1 cellular context compared by ENCODE assay signal in the genomic region with DNA sequence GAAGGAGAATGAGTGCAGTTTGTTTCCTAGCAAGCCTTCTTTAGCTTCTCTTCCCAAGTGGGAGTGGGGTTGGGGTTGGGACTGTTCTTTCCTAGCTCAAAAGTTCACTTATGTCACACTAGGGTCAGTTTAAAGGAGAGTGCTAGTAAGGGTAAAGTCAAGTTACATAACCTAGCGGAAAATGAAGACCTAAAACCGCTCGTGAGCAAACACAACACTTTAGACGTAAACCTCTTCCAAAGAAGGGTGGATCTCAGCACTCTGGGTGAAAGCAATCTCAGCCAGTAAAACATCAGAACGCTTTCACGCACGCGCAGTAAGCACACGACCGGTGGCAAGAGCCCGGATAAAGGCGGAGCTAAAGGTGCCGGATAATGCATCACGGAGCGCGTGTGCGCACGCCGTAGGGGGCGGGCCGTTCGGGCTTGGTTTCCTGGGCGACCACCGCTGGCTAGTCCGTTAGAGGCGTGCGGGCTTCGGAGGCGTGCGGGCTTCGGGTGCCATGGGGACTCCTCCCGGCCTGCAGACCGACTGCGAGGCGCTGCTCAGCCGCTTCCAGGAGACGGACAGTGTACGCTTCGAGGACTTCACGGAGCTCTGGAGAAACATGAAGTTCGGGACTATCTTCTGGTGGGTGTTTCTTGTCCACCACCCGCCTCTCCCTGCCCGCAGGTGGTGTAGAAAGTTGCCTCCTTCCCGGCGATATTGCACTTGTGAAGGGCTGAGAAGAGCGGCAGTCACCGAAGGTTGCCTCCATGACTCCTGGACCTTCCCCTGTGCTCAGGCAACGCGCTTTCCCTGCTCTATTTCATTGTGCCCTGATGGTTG.
TF ChIP-seq lines count a peak whose summit lies in the region.

A gene with protein sequence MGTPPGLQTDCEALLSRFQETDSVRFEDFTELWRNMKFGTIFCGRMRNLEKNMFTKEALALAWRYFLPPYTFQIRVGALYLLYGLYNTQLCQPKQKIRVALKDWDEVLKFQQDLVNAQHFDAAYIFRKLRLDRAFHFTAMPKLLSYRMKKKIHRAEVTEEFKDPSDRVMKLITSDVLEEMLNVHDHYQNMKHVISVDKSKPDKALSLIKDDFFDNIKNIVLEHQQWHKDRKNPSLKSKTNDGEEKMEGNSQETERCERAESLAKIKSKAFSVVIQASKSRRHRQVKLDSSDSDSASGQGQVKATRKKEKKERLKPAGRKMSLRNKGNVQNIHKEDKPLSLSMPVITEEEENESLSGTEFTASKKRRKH (plus strand): TSS at position 462 of the 828 bp plus-strand sequence. CDS start 41 bp downstream, at position 503.

TF ChIP-seq in liver, 16 proteins besides CTCF, POLR2A, EP300 and RAD21 (continued from another document):
- TF ChIP-seq, protein P1, sequence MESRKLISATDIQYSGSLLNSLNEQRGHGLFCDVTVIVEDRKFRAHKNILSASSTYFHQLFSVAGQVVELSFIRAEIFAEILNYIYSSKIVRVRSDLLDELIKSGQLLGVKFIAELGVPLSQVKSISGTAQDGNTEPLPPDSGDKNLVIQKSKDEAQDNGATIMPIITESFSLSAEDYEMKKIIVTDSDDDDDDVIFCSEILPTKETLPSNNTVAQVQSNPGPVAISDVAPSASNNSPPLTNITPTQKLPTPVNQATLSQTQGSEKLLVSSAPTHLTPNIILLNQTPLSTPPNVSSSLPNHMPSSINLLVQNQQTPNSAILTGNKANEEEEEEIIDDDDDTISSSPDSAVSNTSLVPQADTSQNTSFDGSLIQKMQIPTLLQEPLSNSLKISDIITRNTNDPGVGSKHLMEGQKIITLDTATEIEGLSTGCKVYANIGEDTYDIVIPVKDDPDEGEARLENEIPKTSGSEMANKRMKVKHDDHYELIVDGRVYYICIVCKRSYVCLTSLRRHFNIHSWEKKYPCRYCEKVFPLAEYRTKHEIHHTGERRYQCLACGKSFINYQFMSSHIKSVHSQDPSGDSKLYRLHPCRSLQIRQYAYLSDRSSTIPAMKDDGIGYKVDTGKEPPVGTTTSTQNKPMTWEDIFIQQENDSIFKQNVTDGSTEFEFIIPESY (IDR thresholded peaks at IDR 0.05) = peak; percentile 63
- TF ChIP-seq GABPA (IDR thresholded peaks at IDR 0.05 in 1 of 2, conservative IDR thresholded peaks at IDR 0.05 in 1 of 2) (peak in 1 of 2 donors; percentile 79), NR2F2 (IDR thresholded peaks at IDR 0.05) (peak; percentile 47), FOXA2 (IDR thresholded peaks at IDR 0.05) (no peak), FOXA1 (IDR thresholded peaks at IDR 0.05) (no peak)
- TF ChIP-seq, protein P2, sequence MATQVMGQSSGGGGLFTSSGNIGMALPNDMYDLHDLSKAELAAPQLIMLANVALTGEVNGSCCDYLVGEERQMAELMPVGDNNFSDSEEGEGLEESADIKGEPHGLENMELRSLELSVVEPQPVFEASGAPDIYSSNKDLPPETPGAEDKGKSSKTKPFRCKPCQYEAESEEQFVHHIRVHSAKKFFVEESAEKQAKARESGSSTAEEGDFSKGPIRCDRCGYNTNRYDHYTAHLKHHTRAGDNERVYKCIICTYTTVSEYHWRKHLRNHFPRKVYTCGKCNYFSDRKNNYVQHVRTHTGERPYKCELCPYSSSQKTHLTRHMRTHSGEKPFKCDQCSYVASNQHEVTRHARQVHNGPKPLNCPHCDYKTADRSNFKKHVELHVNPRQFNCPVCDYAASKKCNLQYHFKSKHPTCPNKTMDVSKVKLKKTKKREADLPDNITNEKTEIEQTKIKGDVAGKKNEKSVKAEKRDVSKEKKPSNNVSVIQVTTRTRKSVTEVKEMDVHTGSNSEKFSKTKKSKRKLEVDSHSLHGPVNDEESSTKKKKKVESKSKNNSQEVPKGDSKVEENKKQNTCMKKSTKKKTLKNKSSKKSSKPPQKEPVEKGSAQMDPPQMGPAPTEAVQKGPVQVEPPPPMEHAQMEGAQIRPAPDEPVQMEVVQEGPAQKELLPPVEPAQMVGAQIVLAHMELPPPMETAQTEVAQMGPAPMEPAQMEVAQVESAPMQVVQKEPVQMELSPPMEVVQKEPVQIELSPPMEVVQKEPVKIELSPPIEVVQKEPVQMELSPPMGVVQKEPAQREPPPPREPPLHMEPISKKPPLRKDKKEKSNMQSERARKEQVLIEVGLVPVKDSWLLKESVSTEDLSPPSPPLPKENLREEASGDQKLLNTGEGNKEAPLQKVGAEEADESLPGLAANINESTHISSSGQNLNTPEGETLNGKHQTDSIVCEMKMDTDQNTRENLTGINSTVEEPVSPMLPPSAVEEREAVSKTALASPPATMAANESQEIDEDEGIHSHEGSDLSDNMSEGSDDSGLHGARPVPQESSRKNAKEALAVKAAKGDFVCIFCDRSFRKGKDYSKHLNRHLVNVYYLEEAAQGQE (IDR thresholded peaks at IDR 0.05) = peak; percentile 76
- TF ChIP-seq, protein P3, sequence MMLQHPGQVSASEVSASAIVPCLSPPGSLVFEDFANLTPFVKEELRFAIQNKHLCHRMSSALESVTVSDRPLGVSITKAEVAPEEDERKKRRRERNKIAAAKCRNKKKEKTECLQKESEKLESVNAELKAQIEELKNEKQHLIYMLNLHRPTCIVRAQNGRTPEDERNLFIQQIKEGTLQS (IDR thresholded peaks at IDR 0.05) = no peak
